ENCODE assay signal across 16 cellular contexts in genomic region chr12:25583545-25583944, GRCh38. TPM values are rescaled to one million over a fixed set of nuclear protein-coding genes. Genes with fewer than 3 reads are reported as not detected.
DNase-seq lines count a peak whose midpoint lies in the region; ATAC-seq and TF ChIP-seq lines count a peak whose summit lies in the region.
"Had no signal": no experiment of that assay in that cellular context is flagged by ENCODE, and none has a peak within 500 bp of the region (broad histone marks: within the 10 kb centered on the region; RNA-seq: fewer than 3 reads in every experiment).

No MANE protein-coding gene starts in this region.

- no peaks in the 10 kb centered on the region for H3K79me2 ChIP-seq in PC-3 (ENCODE audit: low read length)

- H4K20me1 ChIP-seq in PC-3 (ENCODE audit: low read length) = no peaks in the 10 kb centered on the region

- H3K9me2 ChIP-seq in PC-3 (replicated peaks; ENCODE audit: low read length) = no peaks in the 10 kb centered on the region

- peaks cover 7% of the 10 kb centered on the region for H3K36me3 Mint-ChIP-seq in activated naive CD8-positive, alpha-beta T cell treated with anti-CD3 and anti-CD28 coated beads, Interleukin-2, amount 50 U/mL, for 24 hours (ENCODE audit: low read depth)

- H2AFZ ChIP-seq in PC-3 (ENCODE audit: low read length) = no peak overlapping the region

- no peak overlapping the region for H3K4me2 ChIP-seq in PC-3 (ENCODE audit: low read length)

- TF ChIP-seq CTCF in PC-3 (conservative IDR thresholded peaks at IDR 0.05; ENCODE audit: low read depth, low read length) = peak; percentile 51

- POLR2A ChIA-PET in PC-3 (lab: Charles Lee; ENCODE audit: unreplicated experiment) = no interaction called here

- no peak overlapping the region for H3K4me3 ChIP-seq in H7 (ENCODE audit: insufficient read depth, low read depth, low read length)
- no peak overlapping the region for H3K4me3 ChIP-seq in PC-3 (ENCODE audit: low read length)

- no peak overlapping the region for H3K27ac ChIP-seq in PC-3 (ENCODE audit: low read length)
- H3K27ac ChIP-seq: epithelial cell of prostate had no signal

- DNase-seq in H7 (peak; percentile 18), PC-3 (peak; percentile 46), erythroblast (lab: John Stamatoyannopoulos, UW) (peak; percentile 25 to 43), midbrain (lab: John Stamatoyannopoulos, UW) (peak; percentile 11), occipital lobe (lab: John Stamatoyannopoulos, UW) (no peak), NCI-H2081 (lab: John Stamatoyannopoulos, UW) (no peak), ecto neural progenitor cell (ENCODE audit: low spot score) (no peak)
- DNase-seq in activated naive CD8-positive, alpha-beta T cell treated with anti-CD3 and anti-CD28 coated beads, Interleukin-2, amount 50 U/mL, for 24 hours = no peak
- DNase-seq: activated gamma-delta T cell; COR-L47; GOT3; NCI-H446 treated with DMSO at 0.1 percent for 48 hours; stimulated activated CD4-positive, alpha-beta T cell treated with anti-CD3 and anti-CD28 coated beads, Interleukin-15, amount 100 ng/mL, for 24 hours had no signal

- CTCF ChIA-PET in PC-3 (lab: Charles Lee) = no interaction called here

- intact Hi-C loops in PC-3 (cut with micrococcal nuclease) = no loop called here

- H3K9me3 Mint-ChIP-seq in activated naive CD8-positive, alpha-beta T cell treated with anti-CD3 and anti-CD28 coated beads, Interleukin-2, amount 50 U/mL, for 24 hours = peaks cover 20% of the 10 kb centered on the region

- H3K27me3 ChIP-seq in H7 (ENCODE audit: control insufficient read depth, insufficient read depth, low read length) = no peaks in the 10 kb centered on the region
- no peaks in the 10 kb centered on the region for H3K27me3 ChIP-seq in PC-3 (ENCODE audit: low read length)

- H3F3A ChIP-seq in PC-3 (ENCODE audit: low read length, unreplicated experiment) = no peaks in the 10 kb centered on the region

- H3K27me3 Mint-ChIP-seq in activated naive CD8-positive, alpha-beta T cell treated with anti-CD3 and anti-CD28 coated beads, Interleukin-2, amount 50 U/mL, for 24 hours = peaks cover 1% of the 10 kb centered on the region
- H3K27me3 Mint-ChIP-seq: stimulated activated naive CD8-positive, alpha-beta T cell treated with anti-CD3 and anti-CD28 coated beads, Interleukin-15, Interleukin-2, amounts not matched to agents 100 ng/mL and 50 ng/mL, for 24 hours had no signal

- H3K9ac ChIP-seq in PC-3 (ENCODE audit: low read length) = no peak overlapping the region

- H3K27ac Mint-ChIP-seq in activated naive CD8-positive, alpha-beta T cell treated with anti-CD3 and anti-CD28 coated beads, Interleukin-2, amount 50 U/mL, for 24 hours = no peak overlapping the region
- H3K27ac Mint-ChIP-seq: stimulated activated naive CD8-positive, alpha-beta T cell treated with anti-CD3 and anti-CD28 coated beads, Interleukin-15, Interleukin-2, amounts not matched to agents 100 ng/mL and 50 ng/mL, for 24 hours had no signal

- H3K36me3 ChIP-seq in H7 (replicated peaks; ENCODE audit: control insufficient read depth, insufficient read depth, low read length) (no peaks in the 10 kb centered on the region), PC-3 (ENCODE audit: low read depth, low read length) (no peaks in the 10 kb centered on the region)

- H3K4me3 Mint-ChIP-seq in activated naive CD8-positive, alpha-beta T cell treated with anti-CD3 and anti-CD28 coated beads, Interleukin-2, amount 50 U/mL, for 24 hours = no peak overlapping the region
- H3K4me3 Mint-ChIP-seq: stimulated activated naive CD8-positive, alpha-beta T cell treated with anti-CD3 and anti-CD28 coated beads, Interleukin-15, Interleukin-2, amounts not matched to agents 100 ng/mL and 50 ng/mL, for 24 hours had no signal

- H3K9me3 ChIP-seq in PC-3 (ENCODE audit: low read length) = no peaks in the 10 kb centered on the region

- H3K4me1 ChIP-seq in PC-3 (ENCODE audit: insufficient read depth, low read length) = no peaks in the 10 kb centered on the region

- H3K4me1 Mint-ChIP-seq in activated naive CD8-positive, alpha-beta T cell treated with anti-CD3 and anti-CD28 coated beads, Interleukin-2, amount 50 U/mL, for 24 hours = no peaks in the 10 kb centered on the region

- ATAC-seq in PC-3 = no peak
- ATAC-seq in activated naive CD8-positive, alpha-beta T cell treated with anti-CD3 and anti-CD28 coated beads, Interleukin-2, amount 50 U/mL, for 24 hours = no peak

- no peak for TF ChIP-seq POLR2A in erythroblast (IDR thresholded peaks at IDR 0.05; ENCODE audit: low read length)

- BruUV-seq in PC-3 (replicated peaks; lab: Mats Ljungman, UMichigan) = no TSS peak

RNA-seq across cellular contexts. Expression of gene LMNTD1, which starts 30.5 kb away (rescaled TPM):
- total RNA-seq in H7 (2014; rRNA removed; shearing (Covaris generic)) = 2.8 TPM in 1 of 2 replicates, not detected in the other
- total RNA-seq in PC-3 (2014; rRNA removed) (not detected in 2 replicates), occipital lobe (1.1 TPM)
- total RNA-seq: mononuclear cell had no signal

Comparison
In these comparisons a context has a peak if more than half of its experiments do, and no peak if none do; other contexts are left out.
1. DNase-seq: peak in H7 (single experiment), PC-3 (single experiment), erythroblast (2 of 2) and midbrain (single experiment); none in activated naive CD8-positive, alpha-beta T cell treated with anti-CD3 and anti-CD28 coated beads, Interleukin-2, amount 50 U/mL, for 24 hours (single experiment), occipital lobe (single experiment), NCI-H2081 (0 of 2) and ecto neural progenitor cell (single experiment).